Comparison of ENCODE assay signal across 1 cellular context in genomic region chr9:123262338-123262737, GRCh38.
TF ChIP-seq lines count a peak whose summit lies in the region.

No MANE protein-coding gene starts in this region.

TF ChIP-seq in HEK293, 187 proteins besides CTCF, POLR2A, EP300 and RAD21 (continued from another document):
- TF ChIP-seq PRDM6 (tag by site-specific recombination; IDR thresholded peaks at IDR 0.05) = peak; percentile 88
